In genomic region chr14:69701269-69701668, GRCh38 we compare ENCODE assay signal across 13 cellular contexts.
DNase-seq lines count a peak whose midpoint lies in the region; ATAC-seq and TF ChIP-seq lines count a peak whose summit lies in the region.
"Had no signal": no experiment of that assay in that cellular context is flagged by ENCODE, and none has a peak within 500 bp of the region (broad histone marks: within the 10 kb centered on the region; RNA-seq: fewer than 3 reads in every experiment).

No MANE protein-coding gene starts in this region.

- no peak for ATAC-seq in psoas muscle

- no peak overlapping the region for H2AFZ ChIP-seq in Loucy (ENCODE audit: low read length)

- H3K9me3 Mint-ChIP-seq in progenitor cell of endocrine pancreas (ENCODE audit: low read depth) (no peaks in the 10 kb centered on the region), osteocyte (ENCODE audit: unreplicated experiment) (no peaks in the 10 kb centered on the region)

- no peak overlapping the region for H3K27ac ChIP-seq in psoas muscle
- H3K27ac ChIP-seq: right lobe of liver had no signal

- H3K36me3 ChIP-seq in Loucy (ENCODE audit: insufficient read depth, low read length) (peaks cover 17% of the 10 kb centered on the region; the same call in 1 of the 2 replicates), psoas muscle (ENCODE audit: insufficient read depth in 1 of 2, low read depth in 1 of 2) (peaks cover under 1 to 32% of the 10 kb centered on the region in 2 donors)

- no peak for TF ChIP-seq CTCF in Loucy (conservative IDR thresholded peaks at IDR 0.05; ENCODE audit: low read length)
- no peak for TF ChIP-seq CTCF in progenitor cell of endocrine pancreas (IDR thresholded peaks at IDR 0.05; ENCODE audit: unreplicated experiment)
- TF ChIP-seq CTCF in psoas muscle (IDR thresholded peaks at IDR 0.05) = no peak
- no peak for TF ChIP-seq CTCF in osteocyte (IDR thresholded peaks at IDR 0.05)

- no peaks in the 10 kb centered on the region for H4K20me1 ChIP-seq in Loucy (ENCODE audit: insufficient read depth, low read length, poor library complexity, severe bottlenecking)

- no peaks in the 10 kb centered on the region for H3K9me3 ChIP-seq in Loucy (ENCODE audit: insufficient read depth, low read depth, low read length)
- H3K9me3 ChIP-seq in psoas muscle = no peaks in the 10 kb centered on the region
- H3K9me3 ChIP-seq: right lobe of liver had no signal

- H3K27me3 Mint-ChIP-seq in progenitor cell of endocrine pancreas (no peaks in the 10 kb centered on the region), osteocyte (ENCODE audit: unreplicated experiment) (no peaks in the 10 kb centered on the region)

- H3K4me3 Mint-ChIP-seq in progenitor cell of endocrine pancreas (ENCODE audit: low read depth) = no peak overlapping the region
- no peak overlapping the region for H3K4me3 Mint-ChIP-seq in osteocyte (ENCODE audit: unreplicated experiment)

- H3K27me3 ChIP-seq in Loucy (ENCODE audit: insufficient read depth, low read length, poor library complexity, severe bottlenecking) = no peaks in the 10 kb centered on the region
- no peaks in the 10 kb centered on the region for H3K27me3 ChIP-seq in psoas muscle (ENCODE audit: insufficient read depth in 3 of 3, low read length in 2 of 3)
- H3K27me3 ChIP-seq: right lobe of liver had no signal

- H3K9ac ChIP-seq in Loucy (ENCODE audit: low read depth, low read length, poor library complexity, severe bottlenecking) = peak overlapping the region; percentile 76

- H3F3A ChIP-seq in Loucy (ENCODE audit: low read depth) = peaks cover 5% of the 10 kb centered on the region; the same call in 1 of the 2 replicates

- intact Hi-C loops in psoas muscle (cut with DNase I) = no loop called here

- H3K9me2 ChIP-seq in Loucy (replicated peaks; ENCODE audit: low read depth, low read length) = no peaks in the 10 kb centered on the region

- peaks cover 4% of the 10 kb centered on the region for H3K36me3 Mint-ChIP-seq in progenitor cell of endocrine pancreas (ENCODE audit: insufficient read depth)
- peaks cover 21% of the 10 kb centered on the region for H3K36me3 Mint-ChIP-seq in osteocyte (ENCODE audit: unreplicated experiment)

- H3K4me1 ChIP-seq in Loucy (ENCODE audit: insufficient read depth, low read length, poor library complexity, severe bottlenecking) (peaks cover 81% of the 10 kb centered on the region), psoas muscle (peaks cover 23% of the 10 kb centered on the region)

- H3K27ac Mint-ChIP-seq in progenitor cell of endocrine pancreas (peak overlapping the region; percentile 15), osteocyte (ENCODE audit: unreplicated experiment) (no peak overlapping the region)

- peak overlapping the region; percentile 73 for H3K4me2 ChIP-seq in Loucy (ENCODE audit: low read depth, low read length, poor library complexity, severe bottlenecking)

- DNase-seq in NCI-H146 (lab: John Stamatoyannopoulos, UW) = peak; percentile 18
- no peak for DNase-seq in NCI-H146 treated with DMSO at 0.1 percent for 48 hours (lab: John Stamatoyannopoulos, UW; ENCODE audit: unreplicated experiment)
- DNase-seq in cerebellar cortex (ENCODE audit: low spot score) = peak; percentile 64
- no peak for DNase-seq in progenitor cell of endocrine pancreas (ENCODE audit: low spot score, unreplicated experiment)
- DNase-seq in psoas muscle = no peak
- DNase-seq in DMS53 treated with DMSO at 0.1 percent for 48 hours (lab: John Stamatoyannopoulos, UW; ENCODE audit: unreplicated experiment) = no peak
- DNase-seq in osteocyte (ENCODE audit: extremely low spot score, unreplicated experiment) = no peak
- DNase-seq: 8988T, activated gamma-delta T cell, kidney, right lobe of liver, SW 1271 had no signal

- H3K79me2 ChIP-seq in Loucy (ENCODE audit: insufficient read depth, low read length) = peaks cover 78% of the 10 kb centered on the region

- H3K4me1 Mint-ChIP-seq in progenitor cell of endocrine pancreas (ENCODE audit: low read depth) (peaks cover 20% of the 10 kb centered on the region), osteocyte (ENCODE audit: unreplicated experiment) (peaks cover 17% of the 10 kb centered on the region)

- 66 to 81% (median 69%) methylated on average over 4 of the region's 4 CpGs for WGBS in psoas muscle, 3 donors

- H3K4me3 ChIP-seq in Loucy (ENCODE audit: low read length, poor library complexity, severe bottlenecking) = peak overlapping the region; percentile 47
- no peak overlapping the region for H3K4me3 ChIP-seq in psoas muscle
- H3K4me3 ChIP-seq: right lobe of liver had no signal

Comparison
In these comparisons a context has a peak if more than half of its experiments do, and no peak if none do; other contexts are left out.
1. DNase-seq: peak in NCI-H146 (single experiment) and cerebellar cortex (single experiment); none in NCI-H146 treated with DMSO at 0.1 percent for 48 hours (single experiment), progenitor cell of endocrine pancreas (single experiment), psoas muscle (0 of 2), DMS53 treated with DMSO at 0.1 percent for 48 hours (single experiment) and osteocyte (single experiment).